In the genomic region with DNA sequence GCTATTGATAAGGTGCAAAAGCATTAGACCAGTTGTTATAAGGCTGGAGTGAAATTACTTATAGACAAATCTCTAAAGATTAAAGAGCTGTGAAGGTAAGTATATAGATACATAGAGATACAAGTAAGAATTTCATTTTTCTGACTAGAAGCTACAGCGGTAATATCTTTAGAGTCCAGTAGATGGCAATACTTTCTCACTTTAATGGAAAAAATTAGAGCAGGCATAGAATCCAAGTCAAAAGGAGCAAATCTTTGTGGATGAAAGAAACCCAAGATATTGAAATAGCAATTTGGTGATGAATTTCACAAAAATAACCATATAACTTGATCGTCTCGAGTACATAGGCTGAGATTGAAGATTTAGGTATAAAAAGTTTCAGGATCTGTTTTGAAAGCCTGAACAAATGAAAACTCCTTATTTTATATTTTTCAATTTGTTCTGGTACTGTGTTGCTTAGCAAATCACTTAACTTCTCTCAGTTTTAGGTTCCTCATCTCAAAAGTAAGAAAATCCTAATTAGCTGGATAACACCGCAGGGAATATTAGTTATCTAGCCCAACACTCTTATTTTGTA, we compare ENCODE assay signal across 8 cellular contexts.
DNase-seq lines count a peak whose midpoint lies in the region; ATAC-seq and TF ChIP-seq lines count a peak whose summit lies in the region.

No MANE protein-coding gene starts in this region.

- H3K4me1 ChIP-seq in gastrocnemius medialis = peaks cover 13 to 21% of the 10 kb centered on the region in 2 donors

- no peak overlapping the region for H3K27ac ChIP-seq in gastrocnemius medialis

- H3K27me3 ChIP-seq in gastrocnemius medialis = no peaks in the 10 kb centered on the region

- H3K36me3 ChIP-seq in gastrocnemius medialis = peaks cover 0 to 4% of the 10 kb centered on the region in 2 donors

- H3K4me1 Mint-ChIP-seq in activated T-cell treated with anti-CD3 and anti-CD28 coated beads, Interleukin-2, amount 50 U/mL, for 4 hours (ENCODE audit: low read depth) = peaks cover 14% of the 10 kb centered on the region

- DNase-seq in DMS 273 (lab: John Stamatoyannopoulos, UW; ENCODE audit: unreplicated experiment) = peak; percentile 51
- no peak for DNase-seq in DMS 273 treated with DMSO at 0.1 percent for 48 hours (lab: John Stamatoyannopoulos, UW)
- DNase-seq in NAMALWA (ENCODE audit: low spot score) = peak; percentile 71
- DNase-seq in SW480 (ENCODE audit: low spot score) = peak; percentile 50
- DNase-seq in germinal center (ENCODE audit: low spot score) = peak; percentile 25
- DNase-seq in gastrocnemius medialis = no peak
- DNase-seq in activated T-cell treated with anti-CD3 and anti-CD28 coated beads, Interleukin-2, amount 50 U/mL, for 4 hours = no peak

- in situ Hi-C loops in gastrocnemius medialis (cut with MboI; ENCODE audit: low sequenced_read_pairs in 4 of 4) = loop anchor here (5.0 to 10.0 kb wide), 4 partner anchors 255 to 438 kb away; no protein-coding TSS in a partner anchor

- H3K9me3 ChIP-seq in gastrocnemius medialis = no peaks in the 10 kb centered on the region

- no peak for TF ChIP-seq POLR2A in gastrocnemius medialis (IDR thresholded peaks at IDR 0.05)

- peaks cover 8% of the 10 kb centered on the region for H3K36me3 Mint-ChIP-seq in activated T-cell treated with anti-CD3 and anti-CD28 coated beads, Interleukin-2, amount 50 U/mL, for 4 hours (ENCODE audit: insufficient read depth)

- H3K4me3 ChIP-seq in gastrocnemius medialis = no peak overlapping the region

- H3K9me3 Mint-ChIP-seq in activated T-cell treated with anti-CD3 and anti-CD28 coated beads, Interleukin-2, amount 50 U/mL, for 4 hours = no peaks in the 10 kb centered on the region

- no peak overlapping the region for H3K4me3 Mint-ChIP-seq in activated T-cell treated with anti-CD3 and anti-CD28 coated beads, Interleukin-2, amount 50 U/mL, for 4 hours

- ATAC-seq in gastrocnemius medialis (peak in 1 of 2 donors; percentile 46), HG03045 (IDR thresholded peaks at IDR 0.05; ENCODE audit: unreplicated experiment) (no peak)
- no peak for ATAC-seq in activated T-cell treated with anti-CD3 and anti-CD28 coated beads, Interleukin-2, amount 50 U/mL, for 4 hours

- H3K27me3 Mint-ChIP-seq in activated T-cell treated with anti-CD3 and anti-CD28 coated beads, Interleukin-2, amount 50 U/mL, for 4 hours (ENCODE audit: low read depth) = no peaks in the 10 kb centered on the region

- TF ChIP-seq CTCF in gastrocnemius medialis (IDR thresholded peaks at IDR 0.05 in 4 of 5, conservative IDR thresholded peaks at IDR 0.05 in 1 of 5) = peak; percentile 61 to 74 (median 63)

- intact Hi-C loops in gastrocnemius medialis (cut with DNase I; ENCODE audit: low total_unique reads) = loop anchor here (1.0 to 5.0 kb wide), 3 partner anchors 255 to 420 kb away; partner anchors contain the start of gene WNT11

Comparison
In these comparisons a context has a peak if more than half of its experiments do, and no peak if none do; other contexts are left out.
1. DNase-seq: peak in DMS 273 (single experiment), NAMALWA (single experiment), SW480 (single experiment) and germinal center (single experiment); none in DMS 273 treated with DMSO at 0.1 percent for 48 hours (single experiment), gastrocnemius medialis (0 of 2) and activated T-cell treated with anti-CD3 and anti-CD28 coated beads, Interleukin-2, amount 50 U/mL, for 4 hours (single experiment).